In the genomic region with DNA sequence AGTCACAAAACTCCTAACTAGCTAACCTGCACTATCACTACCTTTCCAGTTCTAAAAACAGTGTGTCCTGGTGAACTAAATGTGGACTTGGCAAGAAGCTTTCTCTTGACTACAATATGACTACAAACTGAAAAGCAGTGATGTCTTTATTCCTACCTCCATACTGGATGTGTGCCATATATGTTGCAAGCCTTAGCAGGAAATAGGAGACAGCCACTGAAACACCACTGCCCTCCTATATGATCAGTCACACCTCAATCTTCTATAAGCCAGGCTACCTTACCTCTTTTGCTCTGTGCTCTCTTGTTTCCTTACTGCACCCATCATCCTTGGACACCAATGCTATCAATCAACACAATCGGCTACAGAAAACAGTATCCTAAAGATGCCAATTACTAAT, we compare ENCODE assay signal across 24 cellular contexts. TPM values are rescaled to one million over a fixed set of nuclear protein-coding genes. Genes with fewer than 3 reads are reported as not detected.
DNase-seq lines count a peak whose midpoint lies in the region; ATAC-seq and TF ChIP-seq lines count a peak whose summit lies in the region.
"Had no signal": no experiment of that assay in that cellular context is flagged by ENCODE, and none has a peak within 500 bp of the region (broad histone marks: within the 10 kb centered on the region; RNA-seq: fewer than 3 reads in every experiment).

No MANE protein-coding gene starts in this region.

- H4K20me1 ChIP-seq in osteoblast (ENCODE audit: insufficient read depth, low read length): peaks cover 3% of the 10 kb centered on the region

- H3K27me3 ChIP-seq in osteoblast (ENCODE audit: insufficient read depth, low read length): no peaks in the 10 kb centered on the region
- H3K27me3 ChIP-seq: BE2C, tibial nerve had no signal

- no peaks in the 10 kb centered on the region for H3K27me3 Mint-ChIP-seq in activated T-cell treated with anti-CD3 and anti-CD28 coated beads, Interleukin-2, amount 50 U/mL, for 72 hours (ENCODE audit: low read depth)
- no peaks in the 10 kb centered on the region for H3K27me3 Mint-ChIP-seq in activated T-cell treated with anti-CD3 and anti-CD28 coated beads, Interleukin-2, amount 50 U/mL, for 24 hours
- H3K27me3 Mint-ChIP-seq: activated CD4-positive, alpha-beta memory T cell treated with anti-CD3 and anti-CD28 coated beads, Interleukin-2, amount 10 ng/mL, durations not matched to agents 7 days and 5 days; effector memory CD8-positive, alpha-beta T cell had no signal

- no peak for TF ChIP-seq CTCF in RWPE1 (conservative IDR thresholded peaks at IDR 0.05; ENCODE audit: low read depth)
- TF ChIP-seq CTCF in osteoblast (IDR thresholded peaks at IDR 0.05; ENCODE audit: extremely low read depth, low read depth, low read length): no peak

- POLR2A ChIA-PET in RWPE1 (lab: Yijun Ruan, JAX; ENCODE audit: low non-redundant PET): no interaction called here

- H3K36me3 Mint-ChIP-seq in activated T-cell treated with anti-CD3 and anti-CD28 coated beads, Interleukin-2, amount 50 U/mL, for 72 hours (ENCODE audit: insufficient read depth in 2 of 2): peaks cover 4 to 27% of the 10 kb centered on the region in 2 donors
- H3K36me3 Mint-ChIP-seq in activated T-cell treated with anti-CD3 and anti-CD28 coated beads, Interleukin-2, amount 50 U/mL, for 24 hours (ENCODE audit: low read depth): peaks cover 82% of the 10 kb centered on the region
- H3K36me3 Mint-ChIP-seq: natural killer cell had no signal

- peak overlapping the region; percentile 52 for H3K27ac Mint-ChIP-seq in activated T-cell treated with anti-CD3 and anti-CD28 coated beads, Interleukin-2, amount 50 U/mL, for 72 hours
- no peak overlapping the region for H3K27ac Mint-ChIP-seq in activated T-cell treated with anti-CD3 and anti-CD28 coated beads, Interleukin-2, amount 50 U/mL, for 24 hours
- H3K27ac Mint-ChIP-seq: activated CD4-positive, alpha-beta memory T cell treated with anti-CD3 and anti-CD28 coated beads, Interleukin-2, amount 10 ng/mL, durations not matched to agents 7 days and 5 days; natural killer cell had no signal

- H3K4me1 ChIP-seq in osteoblast (ENCODE audit: insufficient read depth, low read length): peaks cover 4% of the 10 kb centered on the region
- H3K4me1 ChIP-seq: BE2C, Caco-2 had no signal

- no peak overlapping the region for H3K4me3 Mint-ChIP-seq in activated T-cell treated with anti-CD3 and anti-CD28 coated beads, Interleukin-2, amount 50 U/mL, for 72 hours
- no peak overlapping the region for H3K4me3 Mint-ChIP-seq in activated T-cell treated with anti-CD3 and anti-CD28 coated beads, Interleukin-2, amount 50 U/mL, for 24 hours
- H3K4me3 Mint-ChIP-seq: activated CD4-positive, alpha-beta memory T cell treated with anti-CD3 and anti-CD28 coated beads, Interleukin-2, amount 10 ng/mL, durations not matched to agents 7 days and 5 days; effector memory CD8-positive, alpha-beta T cell; natural killer cell had no signal

- no peaks in the 10 kb centered on the region for H3K9me3 Mint-ChIP-seq in activated T-cell treated with anti-CD3 and anti-CD28 coated beads, Interleukin-2, amount 50 U/mL, for 72 hours
- H3K9me3 Mint-ChIP-seq in activated T-cell treated with anti-CD3 and anti-CD28 coated beads, Interleukin-2, amount 50 U/mL, for 24 hours: no peaks in the 10 kb centered on the region
- H3K9me3 Mint-ChIP-seq: activated CD4-positive, alpha-beta memory T cell treated with anti-CD3 and anti-CD28 coated beads, Interleukin-2, amount 10 ng/mL, durations not matched to agents 7 days and 5 days; effector memory CD8-positive, alpha-beta T cell; natural killer cell had no signal

- no peak overlapping the region for H2AFZ ChIP-seq in osteoblast (ENCODE audit: low read length)

- peaks cover 45% of the 10 kb centered on the region for H3K36me3 ChIP-seq in osteoblast (ENCODE audit: insufficient read depth, low read length)
- H3K36me3 ChIP-seq: BE2C had no signal

- no peak overlapping the region for H3K4me2 ChIP-seq in osteoblast (ENCODE audit: insufficient read depth, low read length)

- ATAC-seq in activated T-cell treated with anti-CD3 and anti-CD28 coated beads, Interleukin-2, amount 50 U/mL, for 72 hours (replicated peaks in 1 of 2): no peak
- no peak for ATAC-seq in GM18870 (IDR thresholded peaks at IDR 0.05; ENCODE audit: unreplicated experiment)
- ATAC-seq: effector memory CD8-positive, alpha-beta T cell; natural killer cell; SK-N-SH treated with all-trans-retinoic acid at 6 μM for 48 hours; stimulated activated naive CD8-positive, alpha-beta T cell treated with anti-CD3 and anti-CD28 coated beads, Interleukin-15, Interleukin-2, amounts not matched to agents 100 U/mL and 50 U/mL, for 24 hours had no signal

- DNase-seq in activated T-cell treated with anti-CD3 and anti-CD28 coated beads, Interleukin-2, amount 50 U/mL, for 72 hours: no peak
- DNase-seq in activated T-cell treated with anti-CD3 and anti-CD28 coated beads, Interleukin-2, amount 50 U/mL, for 24 hours: no peak
- peak; percentile 1 for DNase-seq in RWPE1 (ENCODE audit: low spot score)
- DNase-seq in fibroblast of gingiva (ENCODE audit: low read depth): peak; percentile 24
- DNase-seq in osteoblast (ENCODE audit: insufficient read length, low spot score, missing footprints): peak; percentile 41
- DNase-seq in islet precursor cell: no peak
- DNase-seq in nucleus accumbens (lab: John Stamatoyannopoulos, UW): no peak
- DNase-seq: activated CD4-positive, alpha-beta memory T cell treated with anti-CD3 and anti-CD28 coated beads, Interleukin-2, amount 10 ng/mL, durations not matched to agents 7 days and 5 days; activated CD4-positive, CD25-positive, alpha-beta regulatory T cell; activated T-cell treated with anti-CD3 and anti-CD28 coated beads for 4 hours; aorta; BE2C; Caco-2; effector memory CD8-positive, alpha-beta T cell; natural killer cell; NCI-H1417; NCI-H2107; NCI-H510A treated with DMSO at 0.1 percent for 48 hours; stimulated activated naive CD8-positive, alpha-beta T cell treated with anti-CD3 and anti-CD28 coated beads, Interleukin-15, Interleukin-2, amounts not matched to agents 100 U/mL and 50 U/mL, for 24 hours had no signal

- no peak overlapping the region for H3K27ac ChIP-seq in RWPE1
- no peak overlapping the region for H3K27ac ChIP-seq in osteoblast (ENCODE audit: low read depth, low read length)
- H3K27ac ChIP-seq: 22Rv1, skin epidermis, tibial nerve had no signal

- peaks cover 62% of the 10 kb centered on the region for H3K79me2 ChIP-seq in osteoblast (ENCODE audit: insufficient read depth, low read length)

- peaks cover 10% of the 10 kb centered on the region for H3K4me1 Mint-ChIP-seq in activated T-cell treated with anti-CD3 and anti-CD28 coated beads, Interleukin-2, amount 50 U/mL, for 72 hours (ENCODE audit: low read depth)
- peaks cover 37% of the 10 kb centered on the region for H3K4me1 Mint-ChIP-seq in activated T-cell treated with anti-CD3 and anti-CD28 coated beads, Interleukin-2, amount 50 U/mL, for 24 hours (ENCODE audit: low read depth)
- H3K4me1 Mint-ChIP-seq: activated CD4-positive, alpha-beta memory T cell treated with anti-CD3 and anti-CD28 coated beads, Interleukin-2, amount 10 ng/mL, durations not matched to agents 7 days and 5 days had no signal

- no peaks in the 10 kb centered on the region for H3K9me3 ChIP-seq in osteoblast (ENCODE audit: low read depth, low read length)
- H3K9me3 ChIP-seq: BE2C, Caco-2, tibial nerve had no signal

- CTCF ChIA-PET in RWPE1 (lab: Yijun Ruan, JAX): no interaction called here

- H3K4me3 ChIP-seq in osteoblast (ENCODE audit: insufficient read depth, low read length): no peak overlapping the region
- H3K4me3 ChIP-seq: skin epidermis, tibial nerve had no signal

RNA-seq across cellular contexts. Expression of gene SS18, which starts 34.1 kb away (rescaled TPM):
- 10 to 100 TPM; 58.6 to 59.9 TPM for total RNA-seq in activated T-cell treated with anti-CD3 and anti-CD28 coated beads, Interleukin-2, amount 50 U/mL, for 72 hours
- total RNA-seq in osteoblast: 120 and 132 TPM in 2 replicates

Comparison
In these comparisons a context has a peak if more than half of its experiments do, and no peak if none do; other contexts are left out.
1. DNase-seq: peak in RWPE1 (single experiment), fibroblast of gingiva (single experiment) and osteoblast (single experiment); none in activated T-cell treated with anti-CD3 and anti-CD28 coated beads, Interleukin-2, amount 50 U/mL, for 72 hours (0 of 2), activated T-cell treated with anti-CD3 and anti-CD28 coated beads, Interleukin-2, amount 50 U/mL, for 24 hours (single experiment), islet precursor cell (single experiment) and nucleus accumbens (0 of 56).